ENCODE assay signal across 15 cellular contexts in genomic region chr6:20583447-20583806, GRCh38. TPM values are rescaled to one million over a fixed set of nuclear protein-coding genes. Genes with fewer than 3 reads are reported as not detected.
DNase-seq lines count a peak whose midpoint lies in the region; ATAC-seq, FAIRE-seq and TF ChIP-seq lines count a peak whose summit lies in the region.
"Had no signal": no experiment of that assay in that cellular context is flagged by ENCODE, and none has a peak within 500 bp of the region (broad histone marks: within the 10 kb centered on the region; RNA-seq: fewer than 3 reads in every experiment).

No MANE protein-coding gene starts in this region.

- H3K4me3 ChIP-seq in HAP-1: no peak overlapping the region
- H3K4me3 ChIP-seq: lower lobe of right lung, right lobe of liver had no signal

- no peak for TF ChIP-seq CTCF in D721Med (IDR thresholded peaks at IDR 0.05; ENCODE audit: insufficient read depth, missing control alignments)

- peak overlapping the region; percentile 8 for H3K4me3 Mint-ChIP-seq in activated T-helper 17 cell treated with anti-CD3 and anti-CD28 coated beads, Interleukin-2, amount 50 U/mL, for 72 hours
- H3K4me3 Mint-ChIP-seq: activated naive CD8-positive, alpha-beta T cell had no signal

- no peaks in the 10 kb centered on the region for H3K27me3 ChIP-seq in HAP-1 (ENCODE audit: low read depth)
- H3K27me3 ChIP-seq: right lobe of liver had no signal

- H3K27me3 Mint-ChIP-seq in activated T-helper 17 cell treated with anti-CD3 and anti-CD28 coated beads, Interleukin-2, amount 50 U/mL, for 72 hours: no peaks in the 10 kb centered on the region
- H3K27me3 Mint-ChIP-seq: activated naive CD8-positive, alpha-beta T cell had no signal

- peak overlapping the region; percentile 12 for H3K27ac Mint-ChIP-seq in activated T-helper 17 cell treated with anti-CD3 and anti-CD28 coated beads, Interleukin-2, amount 50 U/mL, for 72 hours
- H3K27ac Mint-ChIP-seq: activated naive CD8-positive, alpha-beta T cell had no signal

- no peak for DNase-seq in D721Med (ENCODE audit: insufficient read length, low spot score)
- DNase-seq in HAP-1 (ENCODE audit: low spot score in 2 of 2): peak; percentile 84 to 98
- DNase-seq in NCI-H2081 treated with DMSO at 0.1 percent for 48 hours (lab: John Stamatoyannopoulos, UW): peak; percentile 43
- DNase-seq in HEK293T (ENCODE audit: extremely low spot score): no peak
- DNase-seq: DND-41; glutamatergic neuron; lower lobe of right lung; right lobe of liver; stimulated activated naive CD4-positive, alpha-beta T cell treated with Interleukin-2 at 50 U/mL for 16 hours; SW 1271 had no signal

- POLR2A ChIA-PET in HEK293T (lab: Yijun Ruan, JAX): no interaction called here

- peaks cover 18% of the 10 kb centered on the region for H3K4me1 Mint-ChIP-seq in activated T-helper 17 cell treated with anti-CD3 and anti-CD28 coated beads, Interleukin-2, amount 50 U/mL, for 72 hours

- 0 out of 2 replicates have a peak, but pooled peaks cover 1% of the 10 kb centered on the region for H3K36me3 ChIP-seq in HAP-1 (replicated peaks)
- H3K36me3 ChIP-seq: right lobe of liver had no signal

- peaks cover 33% of the 10 kb centered on the region for H3K4me1 ChIP-seq in HAP-1
- H3K4me1 ChIP-seq: lower lobe of right lung had no signal

- H3K9me3 Mint-ChIP-seq in activated T-helper 17 cell treated with anti-CD3 and anti-CD28 coated beads, Interleukin-2, amount 50 U/mL, for 72 hours: no peaks in the 10 kb centered on the region

- peaks cover 50% of the 10 kb centered on the region for H3K36me3 Mint-ChIP-seq in activated T-helper 17 cell treated with anti-CD3 and anti-CD28 coated beads, Interleukin-2, amount 50 U/mL, for 72 hours (ENCODE audit: low read depth)

- CTCF ChIA-PET in HEK293T (lab: Yijun Ruan, JAX): no interaction called here

- peak; percentile 41 for FAIRE-seq in D721Med (lab: Jason Lieb, UNC)

- no peaks in the 10 kb centered on the region for H3K9me3 ChIP-seq in HAP-1
- H3K9me3 ChIP-seq: lower lobe of right lung, right lobe of liver had no signal

- ATAC-seq in activated T-helper 17 cell treated with anti-CD3 and anti-CD28 coated beads, Interleukin-2, amount 50 U/mL, for 72 hours (replicated peaks): no peak
- no peak for ATAC-seq in HG03378 (IDR thresholded peaks at IDR 0.05; ENCODE audit: unreplicated experiment)
- ATAC-seq in HG02981 (IDR thresholded peaks at IDR 0.05; ENCODE audit: unreplicated experiment): no peak
- no peak for ATAC-seq in HG02763 (IDR thresholded peaks at IDR 0.05; ENCODE audit: unreplicated experiment)

- in situ Hi-C loops in HAP-1 (cut with MboI; ENCODE audit: low sequenced_read_pairs): no loop called here

TF ChIP-seq in HEK293T, 16 proteins besides CTCF, POLR2A, EP300 and RAD21:
- TF ChIP-seq ZNF384 (IDR thresholded peaks at IDR 0.05): no peak

RNA-seq across cellular contexts. Expression of gene CDKAL1, which starts 49.2 kb away (rescaled TPM):
- total RNA-seq in activated T-helper 17 cell treated with anti-CD3 and anti-CD28 coated beads, Interleukin-2, amount 50 U/mL, for 72 hours: 10 to 100 TPM; 27.7 to 31.9 TPM

Comparison
In these comparisons a context has a peak if more than half of its experiments do, and no peak if none do; other contexts are left out.
1. DNase-seq: peak in HAP-1 (2 of 2) and NCI-H2081 treated with DMSO at 0.1 percent for 48 hours (single experiment); none in D721Med (single experiment) and HEK293T (single experiment).